In genomic region chr6:11851405-11851804, GRCh38 we compare ENCODE assay signal across 1 cellular context.
A peak's percentile ranks its signal among the peaks of the same experiment; 100 is the strongest.
TF ChIP-seq lines count a peak whose summit lies in the region.

No MANE protein-coding gene starts in this region.

TF ChIP-seq in GM12878, 131 proteins besides CTCF, POLR2A, EP300 and RAD21 (continued from another document and continues in another):
- TF ChIP-seq CBX3 (IDR thresholded peaks at IDR 0.05; ENCODE audit: borderline replicate concordance, low read depth), result no peak
- TF ChIP-seq, protein P1, sequence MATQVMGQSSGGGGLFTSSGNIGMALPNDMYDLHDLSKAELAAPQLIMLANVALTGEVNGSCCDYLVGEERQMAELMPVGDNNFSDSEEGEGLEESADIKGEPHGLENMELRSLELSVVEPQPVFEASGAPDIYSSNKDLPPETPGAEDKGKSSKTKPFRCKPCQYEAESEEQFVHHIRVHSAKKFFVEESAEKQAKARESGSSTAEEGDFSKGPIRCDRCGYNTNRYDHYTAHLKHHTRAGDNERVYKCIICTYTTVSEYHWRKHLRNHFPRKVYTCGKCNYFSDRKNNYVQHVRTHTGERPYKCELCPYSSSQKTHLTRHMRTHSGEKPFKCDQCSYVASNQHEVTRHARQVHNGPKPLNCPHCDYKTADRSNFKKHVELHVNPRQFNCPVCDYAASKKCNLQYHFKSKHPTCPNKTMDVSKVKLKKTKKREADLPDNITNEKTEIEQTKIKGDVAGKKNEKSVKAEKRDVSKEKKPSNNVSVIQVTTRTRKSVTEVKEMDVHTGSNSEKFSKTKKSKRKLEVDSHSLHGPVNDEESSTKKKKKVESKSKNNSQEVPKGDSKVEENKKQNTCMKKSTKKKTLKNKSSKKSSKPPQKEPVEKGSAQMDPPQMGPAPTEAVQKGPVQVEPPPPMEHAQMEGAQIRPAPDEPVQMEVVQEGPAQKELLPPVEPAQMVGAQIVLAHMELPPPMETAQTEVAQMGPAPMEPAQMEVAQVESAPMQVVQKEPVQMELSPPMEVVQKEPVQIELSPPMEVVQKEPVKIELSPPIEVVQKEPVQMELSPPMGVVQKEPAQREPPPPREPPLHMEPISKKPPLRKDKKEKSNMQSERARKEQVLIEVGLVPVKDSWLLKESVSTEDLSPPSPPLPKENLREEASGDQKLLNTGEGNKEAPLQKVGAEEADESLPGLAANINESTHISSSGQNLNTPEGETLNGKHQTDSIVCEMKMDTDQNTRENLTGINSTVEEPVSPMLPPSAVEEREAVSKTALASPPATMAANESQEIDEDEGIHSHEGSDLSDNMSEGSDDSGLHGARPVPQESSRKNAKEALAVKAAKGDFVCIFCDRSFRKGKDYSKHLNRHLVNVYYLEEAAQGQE (IDR thresholded peaks at IDR 0.05; ENCODE audit: low read depth, low read length), result no peak
- peak; percentile 71 for TF ChIP-seq JUNB (IDR thresholded peaks at IDR 0.05)
- TF ChIP-seq, protein P2, sequence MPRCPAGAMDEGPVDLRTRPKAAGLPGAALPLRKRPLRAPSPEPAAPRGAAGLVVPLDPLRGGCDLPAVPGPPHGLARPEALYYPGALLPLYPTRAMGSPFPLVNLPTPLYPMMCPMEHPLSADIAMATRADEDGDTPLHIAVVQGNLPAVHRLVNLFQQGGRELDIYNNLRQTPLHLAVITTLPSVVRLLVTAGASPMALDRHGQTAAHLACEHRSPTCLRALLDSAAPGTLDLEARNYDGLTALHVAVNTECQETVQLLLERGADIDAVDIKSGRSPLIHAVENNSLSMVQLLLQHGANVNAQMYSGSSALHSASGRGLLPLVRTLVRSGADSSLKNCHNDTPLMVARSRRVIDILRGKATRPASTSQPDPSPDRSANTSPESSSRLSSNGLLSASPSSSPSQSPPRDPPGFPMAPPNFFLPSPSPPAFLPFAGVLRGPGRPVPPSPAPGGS (IDR thresholded peaks at IDR 0.05; ENCODE audit: borderline replicate concordance, insufficient read depth, low read depth, low read length, poor library complexity, severe bottlenecking), result peak; percentile 92
- TF ChIP-seq, protein P3, sequence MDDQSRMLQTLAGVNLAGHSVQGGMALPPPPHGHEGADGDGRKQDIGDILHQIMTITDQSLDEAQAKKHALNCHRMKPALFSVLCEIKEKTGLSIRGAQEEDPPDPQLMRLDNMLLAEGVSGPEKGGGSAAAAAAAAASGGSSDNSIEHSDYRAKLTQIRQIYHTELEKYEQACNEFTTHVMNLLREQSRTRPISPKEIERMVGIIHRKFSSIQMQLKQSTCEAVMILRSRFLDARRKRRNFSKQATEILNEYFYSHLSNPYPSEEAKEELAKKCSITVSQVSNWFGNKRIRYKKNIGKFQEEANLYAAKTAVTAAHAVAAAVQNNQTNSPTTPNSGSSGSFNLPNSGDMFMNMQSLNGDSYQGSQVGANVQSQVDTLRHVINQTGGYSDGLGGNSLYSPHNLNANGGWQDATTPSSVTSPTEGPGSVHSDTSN (IDR thresholded peaks at IDR 0.05; ENCODE audit: insufficient replicate concordance, low read depth, low read length), result no peak
- TF ChIP-seq ZNF217 (IDR thresholded peaks at IDR 0.05), result no peak
- TF ChIP-seq, protein P4, sequence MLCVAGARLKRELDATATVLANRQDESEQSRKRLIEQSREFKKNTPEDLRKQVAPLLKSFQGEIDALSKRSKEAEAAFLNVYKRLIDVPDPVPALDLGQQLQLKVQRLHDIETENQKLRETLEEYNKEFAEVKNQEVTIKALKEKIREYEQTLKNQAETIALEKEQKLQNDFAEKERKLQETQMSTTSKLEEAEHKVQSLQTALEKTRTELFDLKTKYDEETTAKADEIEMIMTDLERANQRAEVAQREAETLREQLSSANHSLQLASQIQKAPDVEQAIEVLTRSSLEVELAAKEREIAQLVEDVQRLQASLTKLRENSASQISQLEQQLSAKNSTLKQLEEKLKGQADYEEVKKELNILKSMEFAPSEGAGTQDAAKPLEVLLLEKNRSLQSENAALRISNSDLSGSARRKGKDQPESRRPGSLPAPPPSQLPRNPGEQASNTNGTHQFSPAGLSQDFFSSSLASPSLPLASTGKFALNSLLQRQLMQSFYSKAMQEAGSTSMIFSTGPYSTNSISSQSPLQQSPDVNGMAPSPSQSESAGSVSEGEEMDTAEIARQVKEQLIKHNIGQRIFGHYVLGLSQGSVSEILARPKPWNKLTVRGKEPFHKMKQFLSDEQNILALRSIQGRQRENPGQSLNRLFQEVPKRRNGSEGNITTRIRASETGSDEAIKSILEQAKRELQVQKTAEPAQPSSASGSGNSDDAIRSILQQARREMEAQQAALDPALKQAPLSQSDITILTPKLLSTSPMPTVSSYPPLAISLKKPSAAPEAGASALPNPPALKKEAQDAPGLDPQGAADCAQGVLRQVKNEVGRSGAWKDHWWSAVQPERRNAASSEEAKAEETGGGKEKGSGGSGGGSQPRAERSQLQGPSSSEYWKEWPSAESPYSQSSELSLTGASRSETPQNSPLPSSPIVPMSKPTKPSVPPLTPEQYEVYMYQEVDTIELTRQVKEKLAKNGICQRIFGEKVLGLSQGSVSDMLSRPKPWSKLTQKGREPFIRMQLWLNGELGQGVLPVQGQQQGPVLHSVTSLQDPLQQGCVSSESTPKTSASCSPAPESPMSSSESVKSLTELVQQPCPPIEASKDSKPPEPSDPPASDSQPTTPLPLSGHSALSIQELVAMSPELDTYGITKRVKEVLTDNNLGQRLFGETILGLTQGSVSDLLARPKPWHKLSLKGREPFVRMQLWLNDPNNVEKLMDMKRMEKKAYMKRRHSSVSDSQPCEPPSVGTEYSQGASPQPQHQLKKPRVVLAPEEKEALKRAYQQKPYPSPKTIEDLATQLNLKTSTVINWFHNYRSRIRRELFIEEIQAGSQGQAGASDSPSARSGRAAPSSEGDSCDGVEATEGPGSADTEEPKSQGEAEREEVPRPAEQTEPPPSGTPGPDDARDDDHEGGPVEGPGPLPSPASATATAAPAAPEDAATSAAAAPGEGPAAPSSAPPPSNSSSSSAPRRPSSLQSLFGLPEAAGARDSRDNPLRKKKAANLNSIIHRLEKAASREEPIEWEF (IDR thresholded peaks at IDR 0.05; ENCODE audit: insufficient replicate concordance, low read depth, low read length), result no peak
- TF ChIP-seq EED (IDR thresholded peaks at IDR 0.05; ENCODE audit: low read depth), result peak; percentile 94; the same call in 1 of the 2 replicates
- no peak for TF ChIP-seq PAX8 (IDR thresholded peaks at IDR 0.05)
- no peak for TF ChIP-seq BCLAF1 (IDR thresholded peaks at IDR 0.05)
- no peak for TF ChIP-seq BACH1 (IDR thresholded peaks at IDR 0.05; ENCODE audit: borderline replicate concordance)
- TF ChIP-seq NFXL1 (IDR thresholded peaks at IDR 0.05; ENCODE audit: borderline replicate concordance), result no peak
- TF ChIP-seq TAF1 (IDR thresholded peaks at IDR 0.05; ENCODE audit: borderline replicate concordance, low read depth, low read length), result no peak
- no peak for TF ChIP-seq NBN (IDR thresholded peaks at IDR 0.05)
- peak; percentile 57; the same call in 1 of the 2 replicates for TF ChIP-seq RUNX3 (IDR thresholded peaks at IDR 0.05; ENCODE audit: low read length)
- no peak for TF ChIP-seq IRF3 (IDR thresholded peaks at IDR 0.05)
- no peak for TF ChIP-seq RB1 (IDR thresholded peaks at IDR 0.05; ENCODE audit: borderline replicate concordance)
- no peak for TF ChIP-seq TCF12 (IDR thresholded peaks at IDR 0.05; ENCODE audit: low read depth, low read length)
- no peak for TF ChIP-seq HCFC1 (IDR thresholded peaks at IDR 0.05; ENCODE audit: low read length)
- no peak for TF ChIP-seq YBX1 (IDR thresholded peaks at IDR 0.05)
- no peak for TF ChIP-seq MTA3 (IDR thresholded peaks at IDR 0.05; ENCODE audit: borderline replicate concordance, low read length)
- no peak for TF ChIP-seq MTA2 (IDR thresholded peaks at IDR 0.05; ENCODE audit: low read depth)
- TF ChIP-seq ZBTB33 (IDR thresholded peaks at IDR 0.05), result no peak
- no peak for TF ChIP-seq SIX5 (IDR thresholded peaks at IDR 0.05; ENCODE audit: low read depth, low read length, severe bottlenecking)
- TF ChIP-seq, protein P5, sequence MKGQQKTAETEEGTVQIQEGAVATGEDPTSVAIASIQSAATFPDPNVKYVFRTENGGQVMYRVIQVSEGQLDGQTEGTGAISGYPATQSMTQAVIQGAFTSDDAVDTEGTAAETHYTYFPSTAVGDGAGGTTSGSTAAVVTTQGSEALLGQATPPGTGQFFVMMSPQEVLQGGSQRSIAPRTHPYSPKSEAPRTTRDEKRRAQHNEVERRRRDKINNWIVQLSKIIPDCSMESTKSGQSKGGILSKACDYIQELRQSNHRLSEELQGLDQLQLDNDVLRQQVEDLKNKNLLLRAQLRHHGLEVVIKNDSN (IDR thresholded peaks at IDR 0.05; ENCODE audit: borderline replicate concordance, extremely low read length, insufficient read depth, low read depth, low read length), result no peak
- TF ChIP-seq MYB (IDR thresholded peaks at IDR 0.05; ENCODE audit: borderline replicate concordance, low read depth, low read length), result no peak
- no peak for TF ChIP-seq RBBP5 (conservative IDR thresholded peaks at IDR 0.05)
- no peak for TF ChIP-seq ASH2L (IDR thresholded peaks at IDR 0.05; ENCODE audit: borderline replicate concordance, low read depth)
- no peak for TF ChIP-seq BRCA1 (IDR thresholded peaks at IDR 0.05; ENCODE audit: low read depth, low read length)
- no peak for TF ChIP-seq NR2C2 (IDR thresholded peaks at IDR 0.05; ENCODE audit: borderline replicate concordance, control insufficient read depth, insufficient read length, low read depth)
- TF ChIP-seq ZNF622 (IDR thresholded peaks at IDR 0.05), result no peak
- TF ChIP-seq MEF2A (IDR thresholded peaks at IDR 0.05; ENCODE audit: insufficient read depth, low read depth, low read length), result no peak
- TF ChIP-seq SRF (IDR thresholded peaks at IDR 0.05; ENCODE audit: low read depth in 2 of 2, low read length in 2 of 2), result no peak
- TF ChIP-seq ATF7 (IDR thresholded peaks at IDR 0.05; ENCODE audit: low read depth), result no peak
- no peak for TF ChIP-seq SREBF1 (IDR thresholded peaks at IDR 0.05; ENCODE audit: low read length)
- no peak for TF ChIP-seq HSF1 (IDR thresholded peaks at IDR 0.05; ENCODE audit: low read depth, low read length)
